Comparison of ENCODE assay signal across 11 cellular contexts in the genomic region with DNA sequence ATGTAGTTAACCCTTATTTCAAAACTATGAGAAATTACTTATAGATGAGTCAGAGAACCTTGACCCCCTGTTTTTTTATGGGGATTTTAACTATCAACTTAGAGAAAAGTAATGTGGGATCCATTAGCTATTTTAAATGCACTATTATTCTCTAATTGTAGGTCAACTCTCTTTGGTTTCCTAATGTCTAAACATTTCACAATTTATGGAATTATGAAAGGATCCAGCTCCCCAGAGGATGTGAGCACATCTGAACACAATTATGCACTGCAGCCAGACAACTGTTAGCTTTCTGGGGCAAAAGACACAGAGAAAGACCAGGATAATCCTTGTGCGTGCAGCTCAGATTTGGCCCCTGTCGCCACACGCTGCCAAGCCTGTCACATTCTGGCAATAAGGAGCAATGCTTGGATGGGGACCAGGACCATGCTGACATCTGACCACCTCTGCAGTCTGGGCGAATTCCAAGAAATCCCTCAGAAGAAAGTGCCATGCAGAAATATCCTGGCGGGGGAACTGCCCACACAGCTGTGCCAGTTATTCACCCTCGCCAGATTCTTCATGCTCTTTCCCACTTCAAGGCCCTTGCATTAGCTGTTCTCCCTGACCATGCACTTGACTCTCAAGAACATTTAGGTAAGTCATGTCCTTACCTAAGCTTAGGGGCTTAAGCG. TPM values are rescaled to one million over a fixed set of nuclear protein-coding genes. Genes with fewer than 3 reads are reported as not detected.
DNase-seq lines count a peak whose midpoint lies in the region; ATAC-seq and TF ChIP-seq lines count a peak whose summit lies in the region.
"Had no signal": no experiment of that assay in that cellular context is flagged by ENCODE, and none has a peak within 500 bp of the region (broad histone marks: within the 10 kb centered on the region; RNA-seq: fewer than 3 reads in every experiment).

No MANE protein-coding gene starts in this region.

- no peaks in the 10 kb centered on the region for H3K36me3 ChIP-seq in uterus

- no peak for TF ChIP-seq POLR2A in uterus (IDR thresholded peaks at IDR 0.05)

- H3K27ac Mint-ChIP-seq in nephron progenitor cell = no peak overlapping the region
- H3K27ac Mint-ChIP-seq: activated B cell treated with CpG ODN at 0.5 μM for 24 hours; activated naive CD8-positive, alpha-beta T cell; natural killer cell treated with Interleukin-12 subunit alpha and Interleukin-12 subunit beta and Interleukin-15 and Interleukin-18, amount 100 ng/mL, for 72 hours had no signal

- no peaks in the 10 kb centered on the region for H3K27me3 ChIP-seq in uterus

- peaks cover 4 to 13% of the 10 kb centered on the region in 2 donors for H3K4me1 ChIP-seq in uterus

- H3K27ac ChIP-seq in uterus = peak overlapping the region; percentile 21 to 58

- H3K27me3 Mint-ChIP-seq in nephron progenitor cell (ENCODE audit: low read depth, poor library complexity) = peaks cover 66% of the 10 kb centered on the region

- no peak overlapping the region for H3K4me3 ChIP-seq in uterus

- no peaks in the 10 kb centered on the region for H3K9me3 ChIP-seq in uterus

- no peaks in the 10 kb centered on the region for H3K36me3 Mint-ChIP-seq in nephron progenitor cell (ENCODE audit: low read depth)
- H3K36me3 Mint-ChIP-seq: activated naive CD8-positive, alpha-beta T cell; natural killer cell treated with Interleukin-12 subunit alpha and Interleukin-12 subunit beta and Interleukin-15 and Interleukin-18, amount 100 ng/mL, for 72 hours had no signal

- peaks cover 3% of the 10 kb centered on the region for H3K9me3 Mint-ChIP-seq in nephron progenitor cell
- H3K9me3 Mint-ChIP-seq: activated B cell treated with CpG ODN at 0.5 μM for 24 hours; natural killer cell treated with Interleukin-12 subunit alpha and Interleukin-12 subunit beta and Interleukin-15 and Interleukin-18, amount 100 ng/mL, for 72 hours had no signal

- DNase-seq in NCI-H1694 treated with DMSO at 0.1 percent for 48 hours (lab: John Stamatoyannopoulos, UW) = peak; percentile 24
- no peak for DNase-seq in NCI-H1694 (lab: John Stamatoyannopoulos, UW)
- peak; percentile 78 for DNase-seq in dedifferentiated amniotic fluid mesenchymal stem cell (ENCODE audit: extremely low spot score)
- peak; percentile 50 for DNase-seq in medulla oblongata (ENCODE audit: extremely low spot score)
- DNase-seq in uterus = peak in 1 of 2 donors; percentile 55
- DNase-seq in AML-193 (lab: John Stamatoyannopoulos, UW) = no peak
- no peak for DNase-seq in nephron progenitor cell
- DNase-seq: activated B cell treated with CpG ODN at 0.5 μM for 24 hours had no signal

- intact Hi-C loops in uterus (cut with DNase I; ENCODE audit: low total_unique reads) = no loop called here

- no peak for ATAC-seq in HG02884 (IDR thresholded peaks at IDR 0.05; ENCODE audit: unreplicated experiment)
- ATAC-seq: natural killer cell treated with Interleukin-12 subunit alpha and Interleukin-12 subunit beta and Interleukin-15 and Interleukin-18, amount 100 ng/mL, for 72 hours had no signal

- TF ChIP-seq CTCF in uterus (IDR thresholded peaks at IDR 0.05) = no peak
- no peak for TF ChIP-seq CTCF in nephron progenitor cell (IDR thresholded peaks at IDR 0.05)

- peaks cover 24% of the 10 kb centered on the region for H3K4me1 Mint-ChIP-seq in nephron progenitor cell

- no peak overlapping the region for H3K4me3 Mint-ChIP-seq in nephron progenitor cell
- H3K4me3 Mint-ChIP-seq: activated B cell treated with CpG ODN at 0.5 μM for 24 hours; activated naive CD8-positive, alpha-beta T cell; natural killer cell treated with Interleukin-12 subunit alpha and Interleukin-12 subunit beta and Interleukin-15 and Interleukin-18, amount 100 ng/mL, for 72 hours had no signal

RNA-seq across cellular contexts. Expression of a gene that starts 22.2 kb away (rescaled TPM):
- 10 to 100 TPM in 2 of 4 donors, 1 to 10 TPM in 2; 1.5 to 20.3 (median 9.1) TPM for total RNA-seq in uterus
- total RNA-seq: activated B cell treated with CpG ODN at 0.5 μM for 24 hours had no signal

RNA-seq across cellular contexts. Expression of a gene that starts 23.6 kb away (rescaled TPM):
- 100 to 1,000 TPM in 3 of 4 donors, 10 to 100 TPM in 1; 62.1 to 234 (median 178) TPM for total RNA-seq in uterus

Comparison
In these comparisons a context has a peak if more than half of its experiments do, and no peak if none do; other contexts are left out.
1. DNase-seq: peak in NCI-H1694 treated with DMSO at 0.1 percent for 48 hours (single experiment), dedifferentiated amniotic fluid mesenchymal stem cell (single experiment) and medulla oblongata (single experiment); none in NCI-H1694 (single experiment), AML-193 (0 of 2) and nephron progenitor cell (single experiment).